24 cellular contexts compared by ENCODE assay signal in the genomic region with DNA sequence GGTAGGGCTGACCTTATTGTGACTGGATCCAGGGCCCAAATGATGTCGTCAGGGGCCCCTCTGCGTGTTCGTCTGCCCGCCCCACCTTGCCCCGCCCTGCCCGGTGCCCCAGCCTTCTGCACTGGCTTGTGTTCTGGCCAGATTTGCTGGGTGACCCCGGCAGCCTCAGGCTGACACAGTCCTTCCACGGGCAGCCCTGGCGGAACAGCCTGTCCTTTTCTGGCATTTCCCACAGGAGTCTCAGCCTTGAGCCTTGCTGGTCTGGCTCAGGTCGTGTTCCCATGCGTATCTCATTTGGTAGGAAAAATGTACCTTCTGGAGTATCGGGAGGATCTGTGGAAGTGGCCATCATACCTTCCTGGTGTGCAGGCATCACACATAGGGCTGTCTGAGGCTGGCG. TPM values are rescaled to one million over a fixed set of nuclear protein-coding genes. Genes with fewer than 3 reads are reported as not detected.
DNase-seq lines count a peak whose midpoint lies in the region; ATAC-seq and TF ChIP-seq lines count a peak whose summit lies in the region.
"Had no signal": no experiment of that assay in that cellular context is flagged by ENCODE, and none has a peak within 500 bp of the region (broad histone marks: within the 10 kb centered on the region; RNA-seq: fewer than 3 reads in every experiment).

No MANE protein-coding gene starts in this region.

- H2AFZ ChIP-seq in osteoblast (ENCODE audit: low read length) = no peak overlapping the region
- H2AFZ ChIP-seq: PC-9 had no signal

- peak overlapping the region; percentile 65 for H3K9ac ChIP-seq in muscle layer of colon (ENCODE audit: low read length)
- no peak overlapping the region for H3K9ac ChIP-seq in stomach smooth muscle (ENCODE audit: low read length in 2 of 2)
- H3K9ac ChIP-seq: BLaER1 had no signal

- ATAC-seq in RWPE2 (ENCODE audit: low read depth) = no peak
- ATAC-seq: HepG2 had no signal

- no peaks in the 10 kb centered on the region for H4K20me1 ChIP-seq in osteoblast (ENCODE audit: insufficient read depth, low read length)

- DNase-seq in D341Med (ENCODE audit: low spot score) (peak; percentile 18), RWPE2 (ENCODE audit: low spot score) (peak; percentile 34), osteoblast (ENCODE audit: insufficient read length, low spot score, missing footprints) (no peak), NCI-H2227 (lab: John Stamatoyannopoulos, UW; ENCODE audit: unreplicated experiment) (no peak), NCI-H187 (lab: John Stamatoyannopoulos, UW) (no peak)
- DNase-seq: CD4-positive, CD25-positive, alpha-beta regulatory T cell; Karpas-422; NCI-H1092; NCI-H1417 treated with DMSO at 0.1 percent for 48 hours; NCI-H1694 treated with DMSO at 0.1 percent for 48 hours; NCI-H2081 treated with DMSO at 0.1 percent for 48 hours; NCI-H2171 treated with DMSO at 0.1 percent for 48 hours; NCI-H524 treated with DMSO at 0.1 percent for 48 hours; NCI-H774; NK-92 treated with Interleukin-12 subunit alpha and Interleukin-12 subunit beta, amount 100 ng/mL, for 24 hours; PC-9; SIG-M5 had no signal

- no peak overlapping the region for H3K4me3 ChIP-seq in RWPE2 (ENCODE audit: severe bottlenecking)
- no peak overlapping the region for H3K4me3 ChIP-seq in muscle layer of colon (ENCODE audit: low read depth in 1 of 2, low read length in 2 of 2)
- H3K4me3 ChIP-seq in stomach smooth muscle (ENCODE audit: low read length in 2 of 2) = no peak overlapping the region
- H3K4me3 ChIP-seq in osteoblast (ENCODE audit: insufficient read depth, low read length) = no peak overlapping the region
- H3K4me3 ChIP-seq: BLaER1, PC-9, SK-N-MC had no signal

- H3K36me3 ChIP-seq in RWPE2 (ENCODE audit: low read depth) (peaks cover 16% of the 10 kb centered on the region), muscle layer of colon (ENCODE audit: insufficient read depth, low read length) (peaks cover 76% of the 10 kb centered on the region), stomach smooth muscle (ENCODE audit: control insufficient read depth in 2 of 2, insufficient read depth in 2 of 2, low read length in 2 of 2) (peaks cover 54 to 69% of the 10 kb centered on the region in 2 donors), osteoblast (ENCODE audit: insufficient read depth, low read length) (peaks cover 49% of the 10 kb centered on the region)

- H3K4me2 ChIP-seq in osteoblast (ENCODE audit: insufficient read depth, low read length) = no peak overlapping the region
- H3K4me2 ChIP-seq: BLaER1, PC-9 had no signal

- H3K27me3 ChIP-seq in RWPE2 (ENCODE audit: insufficient read depth, poor library complexity, severe bottlenecking) (no peaks in the 10 kb centered on the region), muscle layer of colon (ENCODE audit: control insufficient read depth in 1 of 2, insufficient read depth in 2 of 2, low read length in 2 of 2) (no peaks in the 10 kb centered on the region), stomach smooth muscle (ENCODE audit: control insufficient read depth in 1 of 2, insufficient read depth in 2 of 2, low read length in 2 of 2) (no peaks in the 10 kb centered on the region), osteoblast (ENCODE audit: insufficient read depth, low read length) (no peaks in the 10 kb centered on the region)
- H3K27me3 ChIP-seq: BLaER1 had no signal

- H3K4me1 ChIP-seq in RWPE2 (ENCODE audit: insufficient read depth, poor library complexity, severe bottlenecking) = no peaks in the 10 kb centered on the region
- H3K4me1 ChIP-seq in muscle layer of colon (ENCODE audit: insufficient read depth, low read length) = peaks cover 67% of the 10 kb centered on the region
- H3K4me1 ChIP-seq in stomach smooth muscle (ENCODE audit: control insufficient read depth, insufficient read depth, low read length) = peaks cover 64% of the 10 kb centered on the region
- no peaks in the 10 kb centered on the region for H3K4me1 ChIP-seq in osteoblast (ENCODE audit: insufficient read depth, low read length)

- no peaks in the 10 kb centered on the region for H3K79me2 ChIP-seq in osteoblast (ENCODE audit: insufficient read depth, low read length)

- H3K9me3 ChIP-seq in RWPE2 (ENCODE audit: severe bottlenecking) (no peaks in the 10 kb centered on the region), muscle layer of colon (ENCODE audit: low read length) (no peaks in the 10 kb centered on the region), stomach smooth muscle (ENCODE audit: control insufficient read depth in 2 of 2, low read length in 2 of 2) (no peaks in the 10 kb centered on the region), osteoblast (ENCODE audit: low read depth, low read length) (no peaks in the 10 kb centered on the region)
- H3K9me3 ChIP-seq: BLaER1 had no signal

- TF ChIP-seq CTCF in RWPE2 (IDR thresholded peaks at IDR 0.05; ENCODE audit: poor library complexity, severe bottlenecking) = no peak
- TF ChIP-seq CTCF in osteoblast (IDR thresholded peaks at IDR 0.05; ENCODE audit: extremely low read depth, low read depth, low read length) = no peak

- H3K27ac ChIP-seq in RWPE2 (ENCODE audit: poor library complexity, severe bottlenecking) (no peak overlapping the region), muscle layer of colon (ENCODE audit: low read depth, low read length) (peak overlapping the region; percentile 93), stomach smooth muscle (ENCODE audit: low read length) (peak overlapping the region; percentile 75), osteoblast (ENCODE audit: low read depth, low read length) (no peak overlapping the region)
- H3K27ac ChIP-seq: BLaER1, PC-9, SK-N-MC had no signal

RNA-seq across cellular contexts. Expression of gene IGHMBP2, which starts 31.0 kb away (rescaled TPM):
- total RNA-seq in osteoblast = 10.9 and 11.8 TPM in 2 replicates

RNA-seq across cellular contexts. Expression of gene MRPL21, which starts 31.0 kb away (rescaled TPM):
- 45.7 and 51.0 TPM in 2 replicates for total RNA-seq in osteoblast

RNA-seq across cellular contexts. Expression of gene MRGPRD, which starts 46.1 kb away (rescaled TPM):
- not detected in 2 replicates for total RNA-seq in osteoblast
- total RNA-seq: CD4-positive, CD25-positive, alpha-beta regulatory T cell; HepG2; HT1080; PC-9; RPMI7951 had no signal

Comparison
In these comparisons a context has a peak if more than half of its experiments do, and no peak if none do; other contexts are left out.
1. DNase-seq: peak in D341Med (single experiment) and RWPE2 (single experiment); none in osteoblast (single experiment), NCI-H2227 (single experiment) and NCI-H187 (0 of 2).
2. H3K27ac ChIP-seq: peak in muscle layer of colon (single experiment) and stomach smooth muscle (single experiment); none in RWPE2 (single experiment) and osteoblast (single experiment).